Comparison of ENCODE assay signal across 8 cellular contexts in genomic region chr14:77022219-77022852, GRCh38. TPM values are rescaled to one million over a fixed set of nuclear protein-coding genes. Genes with fewer than 3 reads are reported as not detected.
DNase-seq lines count a peak whose midpoint lies in the region; ATAC-seq and TF ChIP-seq lines count a peak whose summit lies in the region.

No MANE protein-coding gene starts in this region.

- H3K27me3 Mint-ChIP-seq in glutamatergic neuron (ENCODE audit: unreplicated experiment) = peaks cover 8% of the 10 kb centered on the region

- ATAC-seq in GM21619 (IDR thresholded peaks at IDR 0.05; ENCODE audit: unreplicated experiment) (peak; percentile 68), upper lobe of right lung (no peak)

- peaks cover 10% of the 10 kb centered on the region for H3K9me3 Mint-ChIP-seq in glutamatergic neuron (ENCODE audit: unreplicated experiment)

- no peak overlapping the region for H3K4me3 ChIP-seq in upper lobe of right lung

- H3K4me1 Mint-ChIP-seq in glutamatergic neuron (ENCODE audit: low read depth, unreplicated experiment) = peaks cover 25% of the 10 kb centered on the region

- peak overlapping the region; percentile 11 for H3K27ac ChIP-seq in upper lobe of right lung

- peak overlapping the region; percentile 55 for H3K4me3 Mint-ChIP-seq in glutamatergic neuron (ENCODE audit: unreplicated experiment)

- TF ChIP-seq CTCF in glutamatergic neuron (IDR thresholded peaks at IDR 0.05; ENCODE audit: partially characterized antibody, unreplicated experiment) (no peak), upper lobe of right lung (IDR thresholded peaks at IDR 0.05) (no peak)

- H3K4me1 ChIP-seq in upper lobe of right lung = peaks cover 34% of the 10 kb centered on the region

- DNase-seq in DMS53 treated with DMSO at 0.1 percent for 48 hours (lab: John Stamatoyannopoulos, UW; ENCODE audit: unreplicated experiment) = peak; percentile 28
- peak; percentile 78 to 86 for DNase-seq in NCI-H526 (lab: John Stamatoyannopoulos, UW)
- DNase-seq in glutamatergic neuron = no peak
- no peak for DNase-seq in upper lobe of right lung
- DNase-seq in NOMO-1 (lab: John Stamatoyannopoulos, UW; ENCODE audit: unreplicated experiment in 2 of 2) = no peak
- DNase-seq in HUDEP-2 (lab: John Stamatoyannopoulos, UW; ENCODE audit: unreplicated experiment in 76 of 76) = no peak
- DNase-seq in NCI-H774 (lab: John Stamatoyannopoulos, UW) = no peak

- peak overlapping the region; percentile 59 for H3K27ac Mint-ChIP-seq in glutamatergic neuron (ENCODE audit: unreplicated experiment)

- no peaks in the 10 kb centered on the region for H3K27me3 ChIP-seq in upper lobe of right lung

- H3K36me3 Mint-ChIP-seq in glutamatergic neuron (ENCODE audit: unreplicated experiment) = no peaks in the 10 kb centered on the region

- intact Hi-C loops in upper lobe of right lung (cut with DNase I) = loop anchor here (10.0 kb wide), 2 partner anchors 68 to 108 kb away; no protein-coding TSS in a partner anchor

- H3K36me3 ChIP-seq in upper lobe of right lung = peaks cover 6% of the 10 kb centered on the region

- no peaks in the 10 kb centered on the region for H3K9me3 ChIP-seq in upper lobe of right lung

RNA-seq across cellular contexts. Expression of gene IRF2BPL, which starts 6.2 kb away (rescaled TPM):
- total RNA-seq in glutamatergic neuron (ENCODE audit: unreplicated experiment) (23.3 TPM), upper lobe of right lung (50.6 TPM)

Comparison
In these comparisons a context has a peak if more than half of its experiments do, and no peak if none do; other contexts are left out.
1. DNase-seq: peak in DMS53 treated with DMSO at 0.1 percent for 48 hours (single experiment) and NCI-H526 (2 of 2); none in glutamatergic neuron (single experiment), upper lobe of right lung (single experiment), NOMO-1 (0 of 2), HUDEP-2 (0 of 76) and NCI-H774 (single experiment).